In the genomic region with DNA sequence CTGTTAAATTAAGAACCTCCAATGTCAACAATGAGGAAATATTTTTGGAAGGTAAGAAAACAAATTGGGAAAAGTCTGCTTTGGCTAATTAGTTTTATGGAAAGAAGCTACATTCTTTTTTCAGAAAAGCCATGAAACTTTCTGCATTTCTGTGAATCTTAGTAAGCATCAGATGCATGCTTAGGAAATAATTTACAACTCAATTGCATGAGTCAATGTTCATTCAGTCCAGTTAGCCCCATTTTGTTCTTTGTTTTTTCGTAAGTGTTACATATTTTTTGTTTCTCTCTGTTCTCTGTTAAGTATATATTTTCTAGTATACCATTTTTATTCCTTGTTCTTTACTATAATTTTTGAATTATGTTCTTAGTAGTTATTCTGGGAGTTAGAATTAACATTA, we compare ENCODE assay signal across 20 cellular contexts.
DNase-seq lines count a peak whose midpoint lies in the region; ATAC-seq, FAIRE-seq and TF ChIP-seq lines count a peak whose summit lies in the region.
"Had no signal": no experiment of that assay in that cellular context is flagged by ENCODE, and none has a peak within 500 bp of the region (broad histone marks: within the 10 kb centered on the region; RNA-seq: fewer than 3 reads in every experiment).

No MANE protein-coding gene starts in this region.

- CTCF ChIA-PET in OCI-LY7 (lab: Charles Lee; ENCODE audit: unreplicated experiment): no interaction called here

- H3K9me2 ChIP-seq in OCI-LY7 (ENCODE audit: insufficient read depth, low read length): no peaks in the 10 kb centered on the region

- H3K4me3 Mint-ChIP-seq in activated T-helper 1 cell treated with anti-CD3 and anti-CD28 coated beads, Interleukin-12 subunit alpha, Interleukin-12 subunit beta, Interleukin-2, Interleukin-4 antibody, amounts not matched to agents 30 ng/mL and 10 ng/mL and 1 ng/mL, durations not matched to agents 14 hours and 24 hours and 36 hours: no peak overlapping the region
- H3K4me3 Mint-ChIP-seq in stimulated activated naive B cell treated with anti-CD40 and anti-IgM and Interleukin-4, amounts not matched to agents 10 μg/mL and 1 μg/mL and 100 μg/mL, for 72 hours: no peak overlapping the region
- H3K4me3 Mint-ChIP-seq: activated naive CD8-positive, alpha-beta T cell treated with anti-CD3 and anti-CD28 coated beads for 36 hours had no signal

- no peaks in the 10 kb centered on the region for H3K9me3 Mint-ChIP-seq in activated T-helper 1 cell treated with anti-CD3 and anti-CD28 coated beads, Interleukin-12 subunit alpha, Interleukin-12 subunit beta, Interleukin-2, Interleukin-4 antibody, amounts not matched to agents 30 ng/mL and 10 ng/mL and 1 ng/mL, durations not matched to agents 14 hours and 24 hours and 36 hours
- H3K9me3 Mint-ChIP-seq in stimulated activated naive B cell treated with anti-CD40 and anti-IgM and Interleukin-4, amounts not matched to agents 10 μg/mL and 1 μg/mL and 100 μg/mL, for 72 hours: peaks cover 0 to 3% of the 10 kb centered on the region in 2 donors

- FAIRE-seq in H54 (lab: Jason Lieb, UNC): peak; percentile 95
- FAIRE-seq: GM18507, pancreas had no signal

- POLR2A ChIA-PET in OCI-LY7 (lab: Charles Lee): no interaction called here

- H3K4me1 ChIP-seq in OCI-LY7 (ENCODE audit: insufficient read depth, low read length, poor library complexity, severe bottlenecking): no peaks in the 10 kb centered on the region
- H3K4me1 ChIP-seq: pancreas, upper lobe of left lung had no signal

- no peak for ATAC-seq in stimulated activated naive B cell treated with anti-CD40 and anti-IgM and Interleukin-4, amounts not matched to agents 10 μg/mL and 1 μg/mL and 100 μg/mL, for 72 hours (replicated peaks)
- ATAC-seq: HCT116, pancreas, Right ventricle myocardium inferior had no signal

- no peaks in the 10 kb centered on the region for H3K27me3 Mint-ChIP-seq in activated T-helper 1 cell treated with anti-CD3 and anti-CD28 coated beads, Interleukin-12 subunit alpha, Interleukin-12 subunit beta, Interleukin-2, Interleukin-4 antibody, amounts not matched to agents 30 ng/mL and 10 ng/mL and 1 ng/mL, durations not matched to agents 14 hours and 24 hours and 36 hours (ENCODE audit: insufficient read depth)
- H3K27me3 Mint-ChIP-seq in stimulated activated naive B cell treated with anti-CD40 and anti-IgM and Interleukin-4, amounts not matched to agents 10 μg/mL and 1 μg/mL and 100 μg/mL, for 72 hours: no peaks in the 10 kb centered on the region
- H3K27me3 Mint-ChIP-seq: activated naive CD8-positive, alpha-beta T cell treated with anti-CD3 and anti-CD28 coated beads for 36 hours had no signal

- BruUV-seq in OCI-LY7 (replicated peaks; lab: Mats Ljungman, UMichigan): no TSS peak

- no peak overlapping the region for H3K4me2 ChIP-seq in OCI-LY7 (ENCODE audit: low read length)

- intact Hi-C loops in activated T-helper 1 cell treated with anti-CD3 and anti-CD28 coated beads, Interleukin-12 subunit alpha, Interleukin-12 subunit beta, Interleukin-2, Interleukin-4 antibody, amounts not matched to agents 30 ng/mL and 10 ng/mL and 1 ng/mL, durations not matched to agents 14 hours and 24 hours and 36 hours (cut with micrococcal nuclease): no loop called here
- intact Hi-C loops in OCI-LY7 (cut with micrococcal nuclease; ENCODE audit: unreplicated experiment): no loop called here

- no peak overlapping the region for H3K27ac Mint-ChIP-seq in activated T-helper 1 cell treated with anti-CD3 and anti-CD28 coated beads, Interleukin-12 subunit alpha, Interleukin-12 subunit beta, Interleukin-2, Interleukin-4 antibody, amounts not matched to agents 30 ng/mL and 10 ng/mL and 1 ng/mL, durations not matched to agents 14 hours and 24 hours and 36 hours
- H3K27ac Mint-ChIP-seq in stimulated activated naive B cell treated with anti-CD40 and anti-IgM and Interleukin-4, amounts not matched to agents 10 μg/mL and 1 μg/mL and 100 μg/mL, for 72 hours: no peak overlapping the region
- H3K27ac Mint-ChIP-seq: activated naive CD8-positive, alpha-beta T cell treated with anti-CD3 and anti-CD28 coated beads for 36 hours had no signal

- H3K79me2 ChIP-seq in OCI-LY7 (ENCODE audit: insufficient read depth, low read depth, low read length): no peaks in the 10 kb centered on the region

- no peak overlapping the region for H3K4me3 ChIP-seq in OCI-LY7 (ENCODE audit: low read depth, low read length, poor library complexity, severe bottlenecking)
- H3K4me3 ChIP-seq: pancreas, upper lobe of left lung had no signal

- H3K36me3 ChIP-seq in OCI-LY7 (ENCODE audit: insufficient read depth, low read length): no peaks in the 10 kb centered on the region
- H3K36me3 ChIP-seq: pancreas, upper lobe of left lung had no signal

- H4K20me1 ChIP-seq in OCI-LY7 (ENCODE audit: insufficient read depth, low read length): no peaks in the 10 kb centered on the region

- H3K36me3 Mint-ChIP-seq in activated T-helper 1 cell treated with anti-CD3 and anti-CD28 coated beads, Interleukin-12 subunit alpha, Interleukin-12 subunit beta, Interleukin-2, Interleukin-4 antibody, amounts not matched to agents 30 ng/mL and 10 ng/mL and 1 ng/mL, durations not matched to agents 14 hours and 24 hours and 36 hours (ENCODE audit: low read depth): no peaks in the 10 kb centered on the region
- H3K36me3 Mint-ChIP-seq in stimulated activated naive B cell treated with anti-CD40 and anti-IgM and Interleukin-4, amounts not matched to agents 10 μg/mL and 1 μg/mL and 100 μg/mL, for 72 hours: no peaks in the 10 kb centered on the region
- H3K36me3 Mint-ChIP-seq: activated naive CD8-positive, alpha-beta T cell treated with anti-CD3 and anti-CD28 coated beads for 36 hours had no signal

- H2AFZ ChIP-seq in OCI-LY7 (ENCODE audit: low read length): no peak overlapping the region

- H3K9me3 ChIP-seq in OCI-LY7 (ENCODE audit: low read length): no peaks in the 10 kb centered on the region
- H3K9me3 ChIP-seq: pancreas, upper lobe of left lung had no signal

- H3K27ac ChIP-seq in OCI-LY7 (ENCODE audit: low read depth, low read length, poor library complexity, severe bottlenecking): no peak overlapping the region
- H3K27ac ChIP-seq: pancreas, upper lobe of left lung had no signal

- DNase-seq in A172 (ENCODE audit: low spot score) (peak; percentile 75), H54 (ENCODE audit: insufficient read length, low spot score) (peak; percentile 5), amniotic epithelial cell (ENCODE audit: low read depth) (peak; percentile 77), foreskin melanocyte (peak; percentile 56), mucosa of gallbladder (ENCODE audit: low spot score) (no peak), OCI-LY7 (ENCODE audit: low spot score) (no peak)
- no peak for DNase-seq in activated T-helper 1 cell treated with anti-CD3 and anti-CD28 coated beads, Interleukin-12 subunit alpha, Interleukin-12 subunit beta, Interleukin-2, Interleukin-4 antibody, amounts not matched to agents 30 ng/mL and 10 ng/mL and 1 ng/mL, durations not matched to agents 14 hours and 24 hours and 36 hours (ENCODE audit: low spot score)
- DNase-seq in stimulated activated naive B cell treated with anti-CD40 and anti-IgM and Interleukin-4, amounts not matched to agents 10 μg/mL and 1 μg/mL and 100 μg/mL, for 72 hours: no peak
- DNase-seq: activated naive CD8-positive, alpha-beta T cell treated with anti-CD3 and anti-CD28 coated beads for 36 hours; AML-193; DND-41; hypothalamus; NCI-H1436; NCI-H526 treated with DMSO at 0.1 percent for 48 hours; pancreas; stimulated activated CD8-positive, alpha-beta memory T cell treated with anti-CD3 and anti-CD28 coated beads, Interleukin-4, amount 100 ng/mL, for 48 hours; upper lobe of left lung had no signal

- no peak for TF ChIP-seq CTCF in OCI-LY7 (conservative IDR thresholded peaks at IDR 0.05; ENCODE audit: low read length)

- no peak for TF ChIP-seq POLR2A in H54 (IDR thresholded peaks at IDR 0.05; ENCODE audit: low read depth, low read length)

- no peaks in the 10 kb centered on the region for H3K4me1 Mint-ChIP-seq in activated T-helper 1 cell treated with anti-CD3 and anti-CD28 coated beads, Interleukin-12 subunit alpha, Interleukin-12 subunit beta, Interleukin-2, Interleukin-4 antibody, amounts not matched to agents 30 ng/mL and 10 ng/mL and 1 ng/mL, durations not matched to agents 14 hours and 24 hours and 36 hours (ENCODE audit: low read depth)
- H3K4me1 Mint-ChIP-seq in stimulated activated naive B cell treated with anti-CD40 and anti-IgM and Interleukin-4, amounts not matched to agents 10 μg/mL and 1 μg/mL and 100 μg/mL, for 72 hours: no peaks in the 10 kb centered on the region
- H3K4me1 Mint-ChIP-seq: activated naive CD8-positive, alpha-beta T cell treated with anti-CD3 and anti-CD28 coated beads for 36 hours had no signal

Comparison
In these comparisons a context has a peak if more than half of its experiments do, and no peak if none do; other contexts are left out.
1. DNase-seq: peak in A172 (single experiment), H54 (single experiment), amniotic epithelial cell (single experiment) and foreskin melanocyte (single experiment); none in activated T-helper 1 cell treated with anti-CD3 and anti-CD28 coated beads, Interleukin-12 subunit alpha, Interleukin-12 subunit beta, Interleukin-2, Interleukin-4 antibody, amounts not matched to agents 30 ng/mL and 10 ng/mL and 1 ng/mL, durations not matched to agents 14 hours and 24 hours and 36 hours (single experiment), mucosa of gallbladder (single experiment), OCI-LY7 (single experiment) and stimulated activated naive B cell treated with anti-CD40 and anti-IgM and Interleukin-4, amounts not matched to agents 10 μg/mL and 1 μg/mL and 100 μg/mL, for 72 hours (single experiment).